33 cellular contexts compared by ENCODE assay signal in the genomic region with DNA sequence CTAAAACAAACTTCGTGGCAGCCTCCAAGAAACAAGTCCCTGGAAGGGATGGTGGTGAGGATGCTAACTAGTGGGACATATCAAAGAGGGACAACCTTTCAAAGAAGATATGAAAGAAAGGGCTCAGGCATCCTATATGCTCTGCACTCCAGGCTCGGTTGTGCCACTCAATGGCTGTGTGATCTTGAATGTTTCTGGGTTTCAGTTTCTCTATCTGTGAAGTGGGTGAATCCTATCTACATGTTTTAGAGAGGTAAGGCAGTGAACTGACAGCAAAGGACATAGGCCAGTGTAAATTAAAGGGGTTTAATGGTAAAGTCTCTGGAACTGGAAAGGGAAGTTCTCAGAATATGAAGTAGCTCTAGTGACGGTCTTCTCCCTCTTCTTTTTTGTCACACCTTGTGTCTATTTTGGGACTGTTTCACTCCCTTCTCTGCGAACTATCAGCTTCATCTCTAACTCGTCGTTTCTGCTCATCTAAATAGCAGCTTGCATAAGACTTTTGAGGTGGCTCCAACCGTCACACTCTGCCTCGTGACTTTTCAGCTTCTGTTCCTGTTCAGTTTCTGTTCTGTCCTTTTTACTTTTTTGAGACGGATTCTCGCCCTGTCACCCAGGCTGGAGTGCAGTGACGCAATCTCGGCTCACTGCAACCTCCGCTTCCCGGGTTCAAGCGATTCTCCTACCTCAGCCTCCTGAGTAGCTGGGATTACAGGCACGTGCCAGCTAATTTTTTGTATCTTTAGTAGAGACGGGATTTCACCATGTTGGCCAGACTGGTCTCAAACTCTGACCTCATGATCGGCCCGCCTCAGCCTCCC.
"Had no signal": no experiment of that assay in that cellular context is flagged by ENCODE, and none has a peak within 500 bp of the region (broad histone marks: within the 10 kb centered on the region; RNA-seq: fewer than 3 reads in every experiment).

No MANE protein-coding gene starts in this region.

- H3K9me3 ChIP-seq: ascending aorta, MG63 had no signal

- H3K27ac ChIP-seq: ascending aorta, PC-9, RWPE1 had no signal

- H3K36me3 Mint-ChIP-seq: activated naive CD4-positive, alpha-beta T cell treated with anti-CD3 and anti-CD28 coated beads, Interleukin-2, amount 50 U/mL, for 24 hours; activated naive CD8-positive, alpha-beta T cell treated with anti-CD3 and anti-CD28 coated beads, Interleukin-2, amount 10 ng/mL, durations not matched to agents 7 days and 5 days had no signal

- H3K4me2 ChIP-seq: PC-9 had no signal

- H3K4me1 ChIP-seq: ascending aorta had no signal

- H3K27ac Mint-ChIP-seq: activated CD4-positive, alpha-beta T cell treated with anti-CD3 and anti-CD28 coated beads, Interleukin-2, amount 10 ng/mL, durations not matched to agents 24 days and 14 days; activated CD8-positive, alpha-beta T cell treated with anti-CD3 and anti-CD28 coated beads, Interleukin-2, amount 10 ng/mL, durations not matched to agents 7 days and 5 days; activated naive CD4-positive, alpha-beta T cell treated with anti-CD3 and anti-CD28 coated beads, Interleukin-2, amount 50 U/mL, for 24 hours; activated naive CD8-positive, alpha-beta T cell treated with anti-CD3 and anti-CD28 coated beads, Interleukin-2, amount 10 ng/mL, durations not matched to agents 7 days and 5 days; activated T-cell treated with anti-CD3 and anti-CD28 coated beads, Interleukin-2, amount 50 U/mL, for 24 hours; activated T-helper 2 cell treated with anti-CD3 and anti-CD28 coated beads, Interferon-gamma antibody, Interleukin-2, Interleukin-4, amounts not matched to agents 10 μg/mL and 5 μg/mL and 100 μg/mL, durations not matched to agents 14 hours and 24 hours and 36 hours; IgD-negative memory B cell had no signal

- H3K27me3 Mint-ChIP-seq: activated CD4-positive, alpha-beta T cell treated with anti-CD3 and anti-CD28 coated beads, Interleukin-2, amount 10 ng/mL, durations not matched to agents 24 days and 14 days; activated naive CD8-positive, alpha-beta T cell treated with anti-CD3 and anti-CD28 coated beads, Interleukin-2, amount 10 ng/mL, durations not matched to agents 7 days and 5 days had no signal

- H3K36me3 ChIP-seq: ascending aorta, MG63 had no signal

- DNase-seq: activated CD4-positive, alpha-beta T cell treated with anti-CD3 and anti-CD28 coated beads, Interleukin-2, amount 10 ng/mL, durations not matched to agents 24 days and 14 days; activated CD4-positive, alpha-beta T cell treated with anti-CD3 and anti-CD28 coated beads, Interleukin-2, amount 50 U/mL, for 4 hours; activated CD8-positive, alpha-beta T cell treated with anti-CD3 and anti-CD28 coated beads, Interleukin-2, amount 10 ng/mL, durations not matched to agents 7 days and 5 days; activated gamma-delta T cell; activated naive CD4-positive, alpha-beta T cell treated with Interleukin-2 at 50 U/mL for 16 hours; activated naive CD8-positive, alpha-beta T cell treated with anti-CD3 and anti-CD28 coated beads, Interleukin-2, amount 10 ng/mL, durations not matched to agents 7 days and 5 days; activated T-cell treated with anti-CD3 and anti-CD28 coated beads, Interleukin-2, amount 50 U/mL, for 24 hours; amygdala; Kasumi-1; KG1; MG63; NCI-H1048; NCI-H1105 treated with DMSO at 0.1 percent for 48 hours; NCI-H1436; NCI-H1694; NCI-H2029; NCI-H2107; NCI-H2171; NCI-H2227 treated with DMSO at 0.1 percent for 48 hours; NCI-H510A treated with DMSO at 0.1 percent for 48 hours; NCI-H526 treated with DMSO at 0.1 percent for 48 hours; NCI-H774; PC-9; SIG-M5; T1000 had no signal

- H3K4me1 Mint-ChIP-seq: activated CD4-positive, alpha-beta T cell treated with anti-CD3 and anti-CD28 coated beads, Interleukin-2, amount 10 ng/mL, durations not matched to agents 24 days and 14 days; activated naive CD4-positive, alpha-beta T cell treated with anti-CD3 and anti-CD28 coated beads, Interleukin-2, amount 50 U/mL, for 24 hours; activated naive CD8-positive, alpha-beta T cell treated with anti-CD3 and anti-CD28 coated beads, Interleukin-2, amount 10 ng/mL, durations not matched to agents 7 days and 5 days; IgD-negative memory B cell had no signal

- FAIRE-seq: RCC 7860, TTC549 had no signal

- H3K27me3 ChIP-seq: ascending aorta, MG63 had no signal

- H2AFZ ChIP-seq: PC-9 had no signal

- H3K4me3 ChIP-seq: ascending aorta, MG63, PC-9 had no signal

- ATAC-seq: activated CD8-positive, alpha-beta T cell treated with anti-CD3 and anti-CD28 coated beads, Interleukin-2, amount 10 ng/mL, durations not matched to agents 7 days and 5 days; Right ventricle myocardium inferior had no signal

- H3K4me3 Mint-ChIP-seq: activated CD4-positive, alpha-beta T cell treated with anti-CD3 and anti-CD28 coated beads, Interleukin-2, amount 10 ng/mL, durations not matched to agents 24 days and 14 days; activated CD8-positive, alpha-beta T cell treated with anti-CD3 and anti-CD28 coated beads, Interleukin-2, amount 10 ng/mL, durations not matched to agents 7 days and 5 days; activated naive CD4-positive, alpha-beta T cell treated with anti-CD3 and anti-CD28 coated beads, Interleukin-2, amount 50 U/mL, for 24 hours; activated naive CD8-positive, alpha-beta T cell treated with anti-CD3 and anti-CD28 coated beads, Interleukin-2, amount 10 ng/mL, durations not matched to agents 7 days and 5 days; activated T-cell treated with anti-CD3 and anti-CD28 coated beads, Interleukin-2, amount 50 U/mL, for 24 hours; IgD-negative memory B cell had no signal
